Comparison of ENCODE assay signal across 9 cellular contexts in genomic region chr2:188765522-188765921, GRCh38.
DNase-seq lines count a peak whose midpoint lies in the region; ATAC-seq and TF ChIP-seq lines count a peak whose summit lies in the region.
"Had no signal": no experiment of that assay in that cellular context is flagged by ENCODE, and none has a peak within 500 bp of the region (broad histone marks: within the 10 kb centered on the region; RNA-seq: fewer than 3 reads in every experiment).

No MANE protein-coding gene starts in this region.

- no peaks in the 10 kb centered on the region for H3K36me3 Mint-ChIP-seq in natural killer cell

- H3K9me3 Mint-ChIP-seq in natural killer cell, result peaks cover 8 to 12% of the 10 kb centered on the region in 2 donors
- H3K9me3 Mint-ChIP-seq: activated T-cell treated with anti-CD3 and anti-CD28 coated beads, Interleukin-2, amount 50 U/mL, for 72 hours had no signal

- no peak overlapping the region for H3K4me3 Mint-ChIP-seq in natural killer cell
- H3K4me3 Mint-ChIP-seq: activated T-cell treated with anti-CD3 and anti-CD28 coated beads, Interleukin-2, amount 50 U/mL, for 72 hours had no signal

- DNase-seq in AG20443 (ENCODE audit: low spot score) (peak; percentile 12), NCI-H1105 (lab: John Stamatoyannopoulos, UW) (peak; percentile 50), fibroblast of gingiva (ENCODE audit: low read depth) (peak; percentile 3), natural killer cell (no peak), HK-2 (ENCODE audit: unreplicated experiment) (no peak)

- intact Hi-C loops in natural killer cell (cut with micrococcal nuclease), result no loop called here

- H3K4me1 Mint-ChIP-seq in natural killer cell, result no peaks in the 10 kb centered on the region

- ATAC-seq in GM18508 (IDR thresholded peaks at IDR 0.05; ENCODE audit: insufficient read depth, unreplicated experiment) (peak; percentile 58), natural killer cell (no peak), GM21381 (IDR thresholded peaks at IDR 0.05; ENCODE audit: unreplicated experiment) (no peak), HG03280 (IDR thresholded peaks at IDR 0.05; ENCODE audit: unreplicated experiment) (no peak)

- TF ChIP-seq CTCF in natural killer cell (IDR thresholded peaks at IDR 0.05), result no peak

- no peaks in the 10 kb centered on the region for H3K27me3 Mint-ChIP-seq in natural killer cell (ENCODE audit: low read depth in 2 of 2)

- H3K27ac Mint-ChIP-seq in natural killer cell, result no peak overlapping the region
- H3K27ac Mint-ChIP-seq: activated T-cell treated with anti-CD3 and anti-CD28 coated beads, Interleukin-2, amount 50 U/mL, for 72 hours had no signal

Comparison
In these comparisons a context has a peak if more than half of its experiments do, and no peak if none do; other contexts are left out.
1. DNase-seq: peak in AG20443 (single experiment), NCI-H1105 (single experiment) and fibroblast of gingiva (single experiment); none in natural killer cell (single experiment) and HK-2 (single experiment).